In genomic region chr16:17556276-17557052, GRCh38 we compare ENCODE assay signal across 8 cellular contexts.
A peak's percentile ranks its signal among the peaks of the same experiment; 100 is the strongest.
DNase-seq lines count a peak whose midpoint lies in the region; ATAC-seq and TF ChIP-seq lines count a peak whose summit lies in the region.

No MANE protein-coding gene starts in this region.

- H3K27ac ChIP-seq in WERI-Rb-1 = no peak overlapping the region
- H3K27ac ChIP-seq in liver (ENCODE audit: low read depth in 1 of 2, low read length in 2 of 2) = no peak overlapping the region
- no peak overlapping the region for H3K27ac ChIP-seq in coronary artery

- no peaks in the 10 kb centered on the region for H3K4me1 ChIP-seq in liver (ENCODE audit: control insufficient read depth in 4 of 4, insufficient read depth in 4 of 4, low read length in 3 of 4)

- DNase-seq in NCI-H1105 treated with DMSO at 0.1 percent for 48 hours (lab: John Stamatoyannopoulos, UW) (peak; percentile 21), NCI-H1105 (lab: John Stamatoyannopoulos, UW) (no peak), HuH-7 (ENCODE audit: low spot score) (peak; percentile 36), WERI-Rb-1 (peak; percentile 14), coronary artery (ENCODE audit: low spot score) (no peak)
- no peak for DNase-seq in activated CD8-positive, alpha-beta memory T cell treated with anti-CD3 and anti-CD28 coated beads, Interleukin-2, amount 50 U/mL, for 48 hours

- H3K36me3 ChIP-seq in WERI-Rb-1 (no peaks in the 10 kb centered on the region), liver (ENCODE audit: control insufficient read depth in 4 of 4, insufficient read depth in 3 of 4, low read depth in 1 of 4, low read length in 3 of 4) (no peaks in the 10 kb centered on the region)

- no peak for ATAC-seq in GM21447 (IDR thresholded peaks at IDR 0.05; ENCODE audit: unreplicated experiment)

- no peak overlapping the region for H3K9ac ChIP-seq in liver (ENCODE audit: low read depth in 1 of 2, low read length in 2 of 2)

- H3K4me3 ChIP-seq in WERI-Rb-1 (ENCODE audit: low read depth, low read length) (no peak overlapping the region), liver (ENCODE audit: low read depth in 1 of 3, low read length in 3 of 3) (no peak overlapping the region), coronary artery (no peak overlapping the region)

- no peaks in the 10 kb centered on the region for H3K9me3 ChIP-seq in WERI-Rb-1 (ENCODE audit: severe bottlenecking)
- H3K9me3 ChIP-seq in liver (ENCODE audit: control insufficient read depth in 4 of 4, low read length in 3 of 4) = no peaks in the 10 kb centered on the region

- TF ChIP-seq CTCF in WERI-Rb-1 (IDR thresholded peaks at IDR 0.05; ENCODE audit: low read depth, low read length) = peak; percentile 71
- peak; percentile 71 for TF ChIP-seq CTCF in liver (IDR thresholded peaks at IDR 0.05; ENCODE audit: low read depth, low read length, missing input control)
- no peak for TF ChIP-seq CTCF in coronary artery (IDR thresholded peaks at IDR 0.05)

- H3K27me3 ChIP-seq in WERI-Rb-1 (ENCODE audit: insufficient read depth, low read depth, severe bottlenecking) = no peaks in the 10 kb centered on the region
- H3K27me3 ChIP-seq in liver (ENCODE audit: control insufficient read depth in 4 of 4, insufficient read depth in 4 of 4, low read length in 3 of 4) = peaks cover 0 to 5% (median 2%) of the 10 kb centered on the region in 4 donors

- TF ChIP-seq RAD21 in liver (IDR thresholded peaks at IDR 0.05) = peak; percentile 64 to 85

- 22% methylated on average over 7 of the region's 7 CpGs for WGBS in liver

TF ChIP-seq in liver, 16 proteins besides CTCF, POLR2A, EP300 and RAD21:
- TF ChIP-seq HNF4G (IDR thresholded peaks at IDR 0.05) (no peak), ATF3 (IDR thresholded peaks at IDR 0.05) (no peak), RXRA (IDR thresholded peaks at IDR 0.05) (no peak), GABPA (IDR thresholded peaks at IDR 0.05 in 1 of 2, conservative IDR thresholded peaks at IDR 0.05 in 1 of 2) (no peak), EGR1 (IDR thresholded peaks at IDR 0.05; ENCODE audit: low read depth in 2 of 2) (no peak), JUND (IDR thresholded peaks at IDR 0.05) (no peak), NR2F2 (IDR thresholded peaks at IDR 0.05) (no peak), FOXA2 (IDR thresholded peaks at IDR 0.05) (no peak), YY1 (IDR thresholded peaks at IDR 0.05) (no peak), SP1 (IDR thresholded peaks at IDR 0.05) (no peak)

Comparison
In these comparisons a context has a peak if more than half of its experiments do, and no peak if none do; other contexts are left out.
1. DNase-seq: peak in NCI-H1105 treated with DMSO at 0.1 percent for 48 hours (single experiment), HuH-7 (single experiment) and WERI-Rb-1 (single experiment); none in NCI-H1105 (single experiment), activated CD8-positive, alpha-beta memory T cell treated with anti-CD3 and anti-CD28 coated beads, Interleukin-2, amount 50 U/mL, for 48 hours (single experiment) and coronary artery (single experiment).